ENCODE assay signal across 1 cellular context in genomic region chr1:46342084-46342656, GRCh38.
TF ChIP-seq lines count a peak whose summit lies in the region.

No MANE protein-coding gene starts in this region.

TF ChIP-seq in endothelial cell of umbilical vein, 7 proteins besides CTCF, POLR2A, EP300 and RAD21 (continued from another document):
- TF ChIP-seq FOS (IDR thresholded peaks at IDR 0.05; ENCODE audit: borderline replicate concordance, insufficient read depth, low read length) (no peak), POLR2AphosphoS5 (IDR thresholded peaks at IDR 0.05; ENCODE audit: insufficient read depth, low read depth, low read length) (no peak), JUN (IDR thresholded peaks at IDR 0.05; ENCODE audit: borderline replicate concordance, insufficient read depth, insufficient read length, low read depth) (no peak), GATA2 (IDR thresholded peaks at IDR 0.05; ENCODE audit: insufficient read depth, insufficient read length, low read depth, low read length) (no peak), MYC (IDR thresholded peaks at IDR 0.05; ENCODE audit: low read depth, low read length) (no peak), EZH2 (IDR thresholded peaks at IDR 0.05; ENCODE audit: borderline replicate concordance, low read depth, low read length, severe bottlenecking) (no peak)
